ENCODE assay signal across 30 cellular contexts in the genomic region with DNA sequence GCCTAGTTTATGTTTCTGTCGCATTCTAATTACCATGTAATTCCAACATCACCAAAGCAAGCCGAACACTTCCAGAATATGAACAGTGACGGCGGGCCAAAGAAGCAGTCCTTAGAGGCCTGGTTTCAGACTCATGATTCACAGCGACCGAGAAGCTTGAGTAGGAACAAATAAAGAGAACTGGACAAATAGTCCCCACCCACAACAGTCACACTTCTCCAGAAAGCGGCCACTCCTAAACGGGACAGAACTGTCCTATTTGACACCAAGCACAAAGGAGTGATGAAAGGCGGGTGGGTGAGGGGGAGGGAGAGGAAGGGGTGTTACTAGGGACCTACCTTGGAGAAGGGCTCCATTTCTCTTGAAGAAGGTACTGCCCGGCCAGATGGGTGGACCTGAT.
"Had no signal": no experiment of that assay in that cellular context is flagged by ENCODE, and none has a peak within 500 bp of the region (broad histone marks: within the 10 kb centered on the region; RNA-seq: fewer than 3 reads in every experiment).

No MANE protein-coding gene starts in this region.

- H3K9me3 Mint-ChIP-seq: activated naive CD4-positive, alpha-beta T cell treated with anti-CD3 and anti-CD28 coated beads, Interleukin-2, amount 50 U/mL, for 24 hours; activated naive CD8-positive, alpha-beta T cell treated with anti-CD3 and anti-CD28 coated beads, Interleukin-2, amount 50 U/mL, for 24 hours had no signal

- H3K4me3 Mint-ChIP-seq: activated CD8-positive, alpha-beta T cell treated with anti-CD3 and anti-CD28 coated beads, Interleukin-2, amount 10 ng/mL, durations not matched to agents 7 days and 5 days; activated naive CD4-positive, alpha-beta T cell treated with anti-CD3 and anti-CD28 coated beads, Interleukin-2, amount 50 U/mL, for 24 hours; activated naive CD8-positive, alpha-beta T cell treated with anti-CD3 and anti-CD28 coated beads, Interleukin-2, amount 50 U/mL, for 24 hours; activated T-helper 1 cell treated with anti-CD3 and anti-CD28 coated beads, Interleukin-12 subunit alpha, Interleukin-12 subunit beta, Interleukin-2, Interleukin-4 antibody, amounts not matched to agents 30 ng/mL and 10 ng/mL and 1 ng/mL, durations not matched to agents 14 hours and 24 hours and 36 hours had no signal

- H3K9me3 ChIP-seq: ascending aorta, body of pancreas, SJCRH30, SK-N-SH had no signal

- DNase-seq: activated CD4-positive, alpha-beta T cell treated with anti-CD3 and anti-CD28 coated beads for 4 hours; activated CD8-positive, alpha-beta memory T cell treated with anti-CD3 and anti-CD28 coated beads, Interleukin-2, amount 50 U/mL, for 48 hours; activated CD8-positive, alpha-beta T cell treated with anti-CD3 and anti-CD28 coated beads, Interleukin-2, amount 10 ng/mL, durations not matched to agents 7 days and 5 days; activated effector memory CD4-positive, alpha-beta T cell treated with Interleukin-2 at 50 U/mL for 16 hours; activated naive CD4-positive, alpha-beta T cell; activated naive CD8-positive, alpha-beta T cell treated with anti-CD3 and anti-CD28 coated beads, Interleukin-2, amount 50 U/mL, for 24 hours; activated T-cell treated with anti-CD3 and anti-CD28 coated beads, Interleukin-2, amount 50 U/mL, for 1 hour; amniotic stem cell; body of pancreas; central memory CD4-positive, alpha-beta T cell; NCI-H1092; NCI-H1417 treated with DMSO at 0.1 percent for 48 hours; NCI-H1694; NCI-H2029; NCI-H2107; NCI-H526 treated with DMSO at 0.1 percent for 48 hours; NCI-H82; NK-92 treated with Interleukin-12 subunit alpha and Interleukin-12 subunit beta, amount 100 ng/mL, for 24 hours; OCI-M1; RPMI8226; SK-N-SH; T-helper 1 cell had no signal

- H3K27me3 ChIP-seq: ascending aorta, body of pancreas, SJCRH30 had no signal

- H3K4me2 ChIP-seq: KMS-11, SK-N-SH had no signal

- H3K9ac ChIP-seq: KMS-11, SK-N-SH had no signal

- H3K27me3 Mint-ChIP-seq: activated naive CD4-positive, alpha-beta T cell treated with anti-CD3 and anti-CD28 coated beads, Interleukin-2, amount 50 U/mL, for 24 hours had no signal

- ATAC-seq: activated CD8-positive, alpha-beta T cell treated with anti-CD3 and anti-CD28 coated beads, Interleukin-2, amount 10 ng/mL, durations not matched to agents 7 days and 5 days; activated naive CD8-positive, alpha-beta T cell treated with anti-CD3 and anti-CD28 coated beads, Interleukin-2, amount 50 U/mL, for 24 hours; body of pancreas; Panc1; Right ventricle myocardium inferior had no signal

- H3K27ac Mint-ChIP-seq: activated CD8-positive, alpha-beta T cell treated with anti-CD3 and anti-CD28 coated beads, Interleukin-2, amount 10 ng/mL, durations not matched to agents 7 days and 5 days; activated naive CD4-positive, alpha-beta T cell treated with anti-CD3 and anti-CD28 coated beads, Interleukin-2, amount 50 U/mL, for 24 hours; activated T-helper 1 cell treated with anti-CD3 and anti-CD28 coated beads, Interleukin-12 subunit alpha, Interleukin-12 subunit beta, Interleukin-2, Interleukin-4 antibody, amounts not matched to agents 30 ng/mL and 10 ng/mL and 1 ng/mL, durations not matched to agents 14 hours and 24 hours and 36 hours had no signal

- H3K27ac ChIP-seq: ascending aorta, body of pancreas, KMS-11, SJCRH30, VCaP had no signal

- H3K4me3 ChIP-seq: ascending aorta, body of pancreas, SJCRH30 had no signal
